ENCODE assay signal across 8 cellular contexts in the genomic region with DNA sequence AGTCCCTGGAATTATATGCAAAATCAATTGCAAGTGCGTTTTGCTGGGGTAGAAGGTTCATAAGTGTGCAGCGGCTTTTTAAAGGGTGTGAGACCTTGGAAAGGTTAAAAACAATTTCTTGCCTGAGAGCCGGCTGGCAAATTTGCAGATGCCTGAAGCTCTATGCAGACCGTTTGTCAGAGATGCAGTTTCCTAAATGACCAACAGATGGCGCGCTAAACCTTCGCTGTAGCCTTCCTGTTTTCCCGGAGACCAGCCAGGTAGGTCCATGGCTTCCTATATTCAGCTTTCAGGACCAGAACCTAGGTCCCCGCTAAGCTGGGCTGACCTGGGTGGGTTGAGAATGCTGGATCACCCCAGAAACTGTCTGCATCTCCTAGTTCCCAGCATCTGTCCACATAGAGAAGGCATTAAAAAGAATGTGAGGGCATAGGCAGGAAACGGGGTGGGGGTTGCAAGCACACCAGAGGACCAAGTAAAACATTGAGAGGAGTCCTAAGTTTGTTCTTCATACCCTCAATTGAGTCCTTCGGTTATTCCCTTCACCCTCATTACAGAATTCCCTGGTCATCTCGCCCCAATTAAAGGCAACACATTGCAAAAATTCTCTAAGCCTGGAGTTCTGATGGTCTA. TPM values are rescaled to one million over a fixed set of nuclear protein-coding genes. Genes with fewer than 3 reads are reported as not detected.
DNase-seq lines count a peak whose midpoint lies in the region; ATAC-seq and TF ChIP-seq lines count a peak whose summit lies in the region.

No MANE protein-coding gene starts in this region.

- 21% methylated on average over 12 of the region's 12 CpGs for WGBS in esophagus muscularis mucosa

- peaks cover 0 to 9% (median 2%) of the 10 kb centered on the region in 4 donors for H3K9me3 ChIP-seq in esophagus muscularis mucosa
- H3K9me3 ChIP-seq in mucosa of descending colon, result no peaks in the 10 kb centered on the region

- TF ChIP-seq CTCF in esophagus muscularis mucosa (IDR thresholded peaks at IDR 0.05) (peak; percentile 79 to 93 (median 86)), mucosa of descending colon (IDR thresholded peaks at IDR 0.05) (peak; percentile 62)

- CTCF ChIA-PET in activated CD4-positive, alpha-beta memory T cell treated with anti-CD3 and anti-CD28 coated beads, Interleukin-2, amount 10 ng/mL, durations not matched to agents 7 days and 5 days (lab: Charles Lee), result interaction anchor here (0.7 to 3.7 kb wide), 14 partner anchors 14 to 490 kb away, joined by 3 to 28 read pairs (median 3); no protein-coding TSS in a partner anchor

- H3K4me1 Mint-ChIP-seq in activated CD4-positive, alpha-beta memory T cell treated with anti-CD3 and anti-CD28 coated beads, Interleukin-2, amount 10 ng/mL, durations not matched to agents 7 days and 5 days, result no peaks in the 10 kb centered on the region
- no peaks in the 10 kb centered on the region for H3K4me1 Mint-ChIP-seq in stimulated activated naive CD8-positive, alpha-beta T cell treated with anti-CD3 and anti-CD28 coated beads, Interleukin-15, amount 100 ng/mL, for 72 hours

- peaks cover 0 to 94% (median 5%) of the 10 kb centered on the region in 4 donors for H3K27me3 ChIP-seq in esophagus muscularis mucosa

- H3K4me3 ChIP-seq in esophagus muscularis mucosa, result no peak overlapping the region
- H3K4me3 ChIP-seq in mucosa of descending colon, result no peak overlapping the region

- H3K27ac Mint-ChIP-seq in activated CD4-positive, alpha-beta memory T cell treated with anti-CD3 and anti-CD28 coated beads, Interleukin-2, amount 10 ng/mL, durations not matched to agents 7 days and 5 days, result no peak overlapping the region
- no peak overlapping the region for H3K27ac Mint-ChIP-seq in stimulated activated naive CD8-positive, alpha-beta T cell treated with anti-CD3 and anti-CD28 coated beads, Interleukin-15, amount 100 ng/mL, for 72 hours

- H3K9me3 Mint-ChIP-seq in activated CD4-positive, alpha-beta memory T cell treated with anti-CD3 and anti-CD28 coated beads, Interleukin-2, amount 10 ng/mL, durations not matched to agents 7 days and 5 days, result no peaks in the 10 kb centered on the region
- H3K9me3 Mint-ChIP-seq in stimulated activated naive CD8-positive, alpha-beta T cell treated with anti-CD3 and anti-CD28 coated beads, Interleukin-15, amount 100 ng/mL, for 72 hours, result peaks cover 0 to 5% of the 10 kb centered on the region in 2 donors

- DNase-seq in COLO829 (ENCODE audit: low spot score) (peak; percentile 84), HCEC 1CT (peak; percentile 48), NCI-H345 treated with DMSO at 0.1 percent for 48 hours (lab: John Stamatoyannopoulos, UW; ENCODE audit: unreplicated experiment) (peak; percentile 59), esophagus muscularis mucosa (ENCODE audit: extremely low spot score) (no peak), mucosa of descending colon (peak in 2 of 3 donors; percentile 60 to 85)
- DNase-seq in activated CD4-positive, alpha-beta memory T cell treated with anti-CD3 and anti-CD28 coated beads, Interleukin-2, amount 10 ng/mL, durations not matched to agents 7 days and 5 days, result peak; percentile 56
- peak; percentile 42 to 51 for DNase-seq in stimulated activated naive CD8-positive, alpha-beta T cell treated with anti-CD3 and anti-CD28 coated beads, Interleukin-15, amount 100 ng/mL, for 72 hours

- H3K36me3 ChIP-seq in esophagus muscularis mucosa (no peaks in the 10 kb centered on the region), mucosa of descending colon (ENCODE audit: low read depth) (no peaks in the 10 kb centered on the region)

- POLR2A ChIA-PET in activated CD4-positive, alpha-beta memory T cell treated with anti-CD3 and anti-CD28 coated beads, Interleukin-2, amount 10 ng/mL, durations not matched to agents 7 days and 5 days (lab: Charles Lee), result no interaction called here

- no peak overlapping the region for H3K4me3 Mint-ChIP-seq in activated CD4-positive, alpha-beta memory T cell treated with anti-CD3 and anti-CD28 coated beads, Interleukin-2, amount 10 ng/mL, durations not matched to agents 7 days and 5 days
- no peak overlapping the region for H3K4me3 Mint-ChIP-seq in stimulated activated naive CD8-positive, alpha-beta T cell treated with anti-CD3 and anti-CD28 coated beads, Interleukin-15, amount 100 ng/mL, for 72 hours

- peaks cover 22% of the 10 kb centered on the region for H3K27me3 Mint-ChIP-seq in activated CD4-positive, alpha-beta memory T cell treated with anti-CD3 and anti-CD28 coated beads, Interleukin-2, amount 10 ng/mL, durations not matched to agents 7 days and 5 days
- H3K27me3 Mint-ChIP-seq in stimulated activated naive CD8-positive, alpha-beta T cell treated with anti-CD3 and anti-CD28 coated beads, Interleukin-15, amount 100 ng/mL, for 72 hours, result peaks cover 45% of the 10 kb centered on the region

- no peak overlapping the region for H3K27ac ChIP-seq in esophagus muscularis mucosa (replicated peaks in 1 of 4)

- intact Hi-C loops in esophagus muscularis mucosa (cut with DNase I) (loop anchor here (2.0 kb wide), 2 partner anchors 220 to 470 kb away; no protein-coding TSS in a partner anchor), mucosa of descending colon (cut with DNase I, micrococcal nuclease) (loop anchor here (2.0 to 10.0 kb wide), 4 partner anchors 220 to 470 kb away; no protein-coding TSS in a partner anchor)

- H3K36me3 Mint-ChIP-seq in activated CD4-positive, alpha-beta memory T cell treated with anti-CD3 and anti-CD28 coated beads, Interleukin-2, amount 10 ng/mL, durations not matched to agents 7 days and 5 days (ENCODE audit: low read depth), result no peaks in the 10 kb centered on the region

- ATAC-seq in mucosa of descending colon (peak; percentile 79), HG02610 (IDR thresholded peaks at IDR 0.05; ENCODE audit: unreplicated experiment) (no peak)
- no peak for ATAC-seq in stimulated activated naive CD8-positive, alpha-beta T cell treated with anti-CD3 and anti-CD28 coated beads, Interleukin-15, amount 100 ng/mL, for 72 hours

- no peaks in the 10 kb centered on the region for H3K4me1 ChIP-seq in esophagus muscularis mucosa
- no peaks in the 10 kb centered on the region for H3K4me1 ChIP-seq in mucosa of descending colon (ENCODE audit: low read depth)

- TF ChIP-seq POLR2A in esophagus muscularis mucosa (IDR thresholded peaks at IDR 0.05; ENCODE audit: low read depth), result no peak

- TF ChIP-seq EP300 in esophagus muscularis mucosa (IDR thresholded peaks at IDR 0.05), result no peak

RNA-seq across cellular contexts. Expression of gene NOS1, which starts 5.7 kb away (rescaled TPM):
- total RNA-seq in activated CD4-positive, alpha-beta memory T cell treated with anti-CD3 and anti-CD28 coated beads, Interleukin-2, amount 10 ng/mL, durations not matched to agents 7 days and 5 days, result not detected
- 1 to 10 TPM; 1.7 to 4.0 (median 3.1) TPM for total RNA-seq in esophagus muscularis mucosa
- 10 to 100 TPM in 1 of 3 donors, under 1 TPM in 2; 0.09 to 11.0 (median 0.29) TPM for total RNA-seq in mucosa of descending colon
